Comparison of ENCODE assay signal across 8 cellular contexts in the genomic region with DNA sequence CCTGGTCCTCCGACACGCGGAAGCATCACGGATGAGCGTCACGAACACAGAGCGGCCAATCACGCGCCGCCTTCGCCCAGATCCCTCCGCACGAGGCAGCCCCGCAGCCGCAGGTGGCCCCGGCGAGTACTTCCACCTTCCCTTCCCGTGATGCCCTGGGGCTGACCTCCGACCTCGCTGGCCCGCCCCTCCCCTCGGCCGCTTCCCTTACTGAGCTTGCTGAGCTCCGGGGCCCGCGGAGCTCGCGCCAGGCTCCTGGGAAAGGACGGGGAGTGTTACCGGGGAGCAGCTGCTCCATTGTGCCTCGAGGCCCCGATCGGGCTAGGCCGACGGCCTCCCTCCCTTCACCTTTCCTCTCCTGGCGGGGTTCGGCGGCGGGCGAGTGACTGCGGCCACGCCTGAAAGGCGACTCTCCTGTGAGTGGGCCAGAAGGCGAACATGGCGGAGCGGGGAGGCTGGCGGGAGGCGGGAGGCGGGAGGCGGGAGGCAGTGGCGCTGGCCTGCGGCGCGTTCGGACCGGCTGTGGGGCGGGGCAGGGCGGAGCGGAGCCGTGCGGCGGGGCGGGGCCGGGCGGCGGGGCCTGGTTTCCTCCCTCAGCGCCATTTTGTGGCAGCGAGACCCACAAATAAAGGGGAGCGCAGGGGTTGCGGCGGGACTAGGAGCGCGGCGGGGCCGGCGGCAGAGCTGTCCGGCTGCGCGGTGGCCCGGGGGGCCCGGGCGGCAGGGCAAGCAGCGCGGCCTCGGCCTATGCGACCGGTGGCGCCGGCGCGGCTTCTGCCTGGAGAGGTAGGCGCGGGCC. TPM values are rescaled to one million over a fixed set of nuclear protein-coding genes. Genes with fewer than 3 reads are reported as not detected.
DNase-seq lines count a peak whose midpoint lies in the region; ATAC-seq and TF ChIP-seq lines count a peak whose summit lies in the region.

A gene (plus strand): TSS at position 589 of the 799 bp plus-strand sequence. CDS start 8,760 bp downstream, outside the sequence.

- H3K4me1 Mint-ChIP-seq in dendritic cell treated with granulocyte-macrophage colony-stimulating factor and Interleukin-4, amounts not matched to agents 40 ng/mL and 50 ng/mL, for 4 days (ENCODE audit: low read depth): peaks cover 35% of the 10 kb centered on the region

- peak; percentile 63 for ATAC-seq in GM19372 (IDR thresholded peaks at IDR 0.05; ENCODE audit: low read depth, unreplicated experiment)
- ATAC-seq in HG03521 (IDR thresholded peaks at IDR 0.05; ENCODE audit: unreplicated experiment): peak; percentile 66
- ATAC-seq in left lung: peak; percentile 95

- intact Hi-C loops in dendritic cell treated with granulocyte-macrophage colony-stimulating factor and Interleukin-4, amounts not matched to agents 40 ng/mL and 50 ng/mL, for 4 days (cut with micrococcal nuclease): loop anchor here (1.0 kb wide), 2 partner anchors 34 to 62 kb away; a partner anchor contains a TSS
- intact Hi-C loops in left lung (cut with DNase I): no loop called here

- no peaks in the 10 kb centered on the region for H3K27me3 ChIP-seq in left lung

- H3K36me3 ChIP-seq in left lung: no peaks in the 10 kb centered on the region

- no peaks in the 10 kb centered on the region for H3K27me3 Mint-ChIP-seq in dendritic cell treated with granulocyte-macrophage colony-stimulating factor and Interleukin-4, amounts not matched to agents 40 ng/mL and 50 ng/mL, for 4 days

- H3K4me3 Mint-ChIP-seq in dendritic cell treated with granulocyte-macrophage colony-stimulating factor and Interleukin-4, amounts not matched to agents 40 ng/mL and 50 ng/mL, for 4 days: peak within 1 kb of the TSS; percentile 90

- H3K27ac ChIP-seq in C4-2B: peak within 1 kb of the TSS; percentile 94
- H3K27ac ChIP-seq in left lung: peak within 1 kb of the TSS; percentile 99

- peak within 1 kb of the TSS; percentile 97 for H3K27ac Mint-ChIP-seq in dendritic cell treated with granulocyte-macrophage colony-stimulating factor and Interleukin-4, amounts not matched to agents 40 ng/mL and 50 ng/mL, for 4 days

- TF ChIP-seq CTCF in C4-2B (conservative IDR thresholded peaks at IDR 0.05) (no peak), left lung (IDR thresholded peaks at IDR 0.05) (peak in 1 of 2 donors; percentile 6)

- peak within 1 kb of the TSS; percentile 87 to 94 for H3K4me3 ChIP-seq in left lung

- peak; percentile 99 for DNase-seq in NCI-H69 (lab: John Stamatoyannopoulos, UW)
- DNase-seq in activated CD4-positive, alpha-beta T cell treated with anti-CD3 and anti-CD28 coated beads, Interleukin-2, amount 50 U/mL, for 1 hour: peak; percentile 96
- DNase-seq in left lung: peak; percentile 97 to 99
- peak; percentile 97 for DNase-seq in stimulated activated CD4-positive, alpha-beta T cell treated with anti-CD3 and anti-CD28 coated beads, Interleukin-2, amount 100 ng/mL, for 4 hours (ENCODE audit: low read depth)

- H3K4me1 ChIP-seq in left lung: peaks cover 5 to 66% of the 10 kb centered on the region in 2 donors

- H3K36me3 Mint-ChIP-seq in dendritic cell treated with granulocyte-macrophage colony-stimulating factor and Interleukin-4, amounts not matched to agents 40 ng/mL and 50 ng/mL, for 4 days (ENCODE audit: low read depth): peaks cover 44% of the 10 kb centered on the region

- H3K9me3 Mint-ChIP-seq in dendritic cell treated with granulocyte-macrophage colony-stimulating factor and Interleukin-4, amounts not matched to agents 40 ng/mL and 50 ng/mL, for 4 days: no peaks in the 10 kb centered on the region

- H3K9me3 ChIP-seq in left lung: no peaks in the 10 kb centered on the region

RNA-seq across cellular contexts. Expression of the gene that starts here (rescaled TPM):
- 100 to 1,000 TPM in 1 of 2 donors, 10 to 100 TPM in 1; 66.6 to 104 TPM for total RNA-seq in left lung

Comparison
In these comparisons a context has a peak if more than half of its experiments do, and no peak if none do; other contexts are left out.
1. Peak in every context shown above with its lines: DNase-seq, ATAC-seq, H3K4me3 ChIP-seq and H3K27ac ChIP-seq.